21 cellular contexts compared by ENCODE assay signal in genomic region chr2:159114835-159115234, GRCh38.
DNase-seq lines count a peak whose midpoint lies in the region; TF ChIP-seq lines count a peak whose summit lies in the region.
"Had no signal": no experiment of that assay in that cellular context is flagged by ENCODE, and none has a peak within 500 bp of the region (broad histone marks: within the 10 kb centered on the region; RNA-seq: fewer than 3 reads in every experiment).

No MANE protein-coding gene starts in this region.

- no peak overlapping the region for H2AFZ ChIP-seq in mammary epithelial cell (ENCODE audit: low read depth, low read length)
- H2AFZ ChIP-seq: GM23338, PC-9 had no signal

- H3K79me2 ChIP-seq in mammary epithelial cell (ENCODE audit: insufficient read depth, low read length) = peaks cover 75% of the 10 kb centered on the region

- H3K9me3 Mint-ChIP-seq in MCF 10A (ENCODE audit: unreplicated experiment) = no peaks in the 10 kb centered on the region
- peaks cover 23% of the 10 kb centered on the region for H3K9me3 Mint-ChIP-seq in nephron progenitor cell
- H3K9me3 Mint-ChIP-seq in activated naive CD4-positive, alpha-beta T cell treated with anti-CD3 and anti-CD28 coated beads, Interleukin-2, amount 10 ng/mL, durations not matched to agents 7 days and 5 days = no peaks in the 10 kb centered on the region
- H3K9me3 Mint-ChIP-seq: CD4-positive, CD25-positive, alpha-beta regulatory T cell; GM23338; H9 had no signal

- no peaks in the 10 kb centered on the region for H3K9me3 ChIP-seq in mammary epithelial cell (replicated peaks; ENCODE audit: insufficient read depth, low read length)
- H3K9me3 ChIP-seq: BLaER1 had no signal

- H3K27me3 ChIP-seq in mammary epithelial cell (ENCODE audit: insufficient read depth, low read length) = no peaks in the 10 kb centered on the region
- H3K27me3 ChIP-seq: BLaER1 had no signal

- intact Hi-C loops in MCF 10A (cut with micrococcal nuclease) (no loop called here), mammary epithelial cell (cut with micrococcal nuclease) (loop anchor here (10.0 kb wide), 1 partner anchor 360 kb away; no protein-coding TSS in a partner anchor)

- H3K27me3 Mint-ChIP-seq in MCF 10A (ENCODE audit: insufficient read depth, unreplicated experiment) (no peaks in the 10 kb centered on the region), nephron progenitor cell (ENCODE audit: low read depth, poor library complexity) (no peaks in the 10 kb centered on the region)
- H3K27me3 Mint-ChIP-seq in activated naive CD4-positive, alpha-beta T cell treated with anti-CD3 and anti-CD28 coated beads, Interleukin-2, amount 10 ng/mL, durations not matched to agents 7 days and 5 days = peaks cover 5% of the 10 kb centered on the region

- POLR2A ChIA-PET in MCF 10A (lab: Yijun Ruan, JAX) (interaction anchor here (0.6 to 1.3 kb wide), 3 partner anchors 70 to 224 kb away, joined by 3 to 4 read pairs (median 3); no protein-coding TSS in a partner anchor), HEK293T (lab: Yijun Ruan, JAX) (no interaction called here)

- no TSS peak for BruUV-seq in MCF 10A (replicated peaks; lab: Mats Ljungman, UMichigan)
- BruUV-seq in mammary epithelial cell (replicated peaks; lab: Mats Ljungman, UMichigan) = no TSS peak

- dilution Hi-C loops in mammary epithelial cell (cut with HindIII; ENCODE audit: low sequenced_read_pairs) = no loop called here

- 98% methylated on average over 5 of the region's 5 CpGs for WGBS in mammary epithelial cell (ENCODE audit: low coverage, missing lambda C conversion rate)

- TF ChIP-seq CTCF in MCF 10A (IDR thresholded peaks at IDR 0.05; ENCODE audit: unreplicated experiment) = no peak
- TF ChIP-seq CTCF in mammary epithelial cell (conservative IDR thresholded peaks at IDR 0.05 in 1 of 2, IDR thresholded peaks at IDR 0.05 in 1 of 2; ENCODE audit: extremely low read depth in 1 of 2, insufficient read depth in 1 of 2, low read depth in 1 of 2, low read length in 2 of 2) = no peak
- no peak for TF ChIP-seq CTCF in VCaP (conservative IDR thresholded peaks at IDR 0.05)
- no peak for TF ChIP-seq CTCF in nephron progenitor cell (IDR thresholded peaks at IDR 0.05)

- CTCF ChIA-PET in MCF 10A (lab: Yijun Ruan, JAX) = interaction anchor here (0.6 to 9.8 kb wide), 5 partner anchors 10 to 212 kb away, joined by 3 to 196 read pairs (median 4); no protein-coding TSS in a partner anchor
- CTCF ChIA-PET in mammary epithelial cell (lab: Charles Lee; ENCODE audit: low non-redundant PET) = no interaction called here
- CTCF ChIA-PET in HEK293T (lab: Yijun Ruan, JAX) = interaction anchor here (0.6 kb wide), 1 partner anchor 140 kb away, joined by 3 read pairs; no protein-coding TSS in a partner anchor
- CTCF ChIA-PET in activated naive CD4-positive, alpha-beta T cell treated with anti-CD3 and anti-CD28 coated beads, Interleukin-2, amount 10 ng/mL, durations not matched to agents 7 days and 5 days (lab: Charles Lee) = interaction anchor here (1.0 kb wide), 1 partner anchor 212 kb away, joined by 3 read pairs; no protein-coding TSS in a partner anchor

- peaks cover 9% of the 10 kb centered on the region for H3K4me1 Mint-ChIP-seq in MCF 10A (ENCODE audit: insufficient read depth, unreplicated experiment)
- peaks cover 50% of the 10 kb centered on the region for H3K4me1 Mint-ChIP-seq in nephron progenitor cell
- peaks cover 6% of the 10 kb centered on the region for H3K4me1 Mint-ChIP-seq in activated naive CD4-positive, alpha-beta T cell treated with anti-CD3 and anti-CD28 coated beads, Interleukin-2, amount 10 ng/mL, durations not matched to agents 7 days and 5 days
- H3K4me1 Mint-ChIP-seq: CD4-positive, CD25-positive, alpha-beta regulatory T cell; GM23338 had no signal

- no peak for DNase-seq in MCF 10A (ENCODE audit: unreplicated experiment)
- no peak for DNase-seq in mammary epithelial cell
- DNase-seq in nephron progenitor cell = no peak
- no peak for DNase-seq in NOMO-1 (lab: John Stamatoyannopoulos, UW; ENCODE audit: unreplicated experiment in 2 of 2)
- no peak for DNase-seq in HEK293T (ENCODE audit: extremely low spot score)
- no peak for DNase-seq in activated naive CD4-positive, alpha-beta T cell treated with anti-CD3 and anti-CD28 coated beads, Interleukin-2, amount 10 ng/mL, durations not matched to agents 7 days and 5 days
- DNase-seq: CD4-positive, CD25-positive, alpha-beta regulatory T cell; DMS153; H9; NCI-H1105; NCI-H1436 treated with DMSO at 0.1 percent for 48 hours; NCI-H187 treated with DMSO at 0.1 percent for 48 hours; NCI-H2227 treated with DMSO at 0.1 percent for 48 hours; NCI-H510A treated with DMSO at 0.1 percent for 48 hours; NK-92 treated with Interleukin-12 subunit alpha and Interleukin-12 subunit beta, amount 100 ng/mL, for 24 hours; PC-9; SHP77 had no signal

- no peak overlapping the region for H3K4me2 ChIP-seq in mammary epithelial cell (ENCODE audit: insufficient read depth, low read depth, low read length)
- H3K4me2 ChIP-seq: BLaER1, GM23338, PC-9 had no signal

- H3K36me3 Mint-ChIP-seq in MCF 10A (ENCODE audit: insufficient read depth, unreplicated experiment) = peaks cover 24% of the 10 kb centered on the region
- H3K36me3 Mint-ChIP-seq in nephron progenitor cell (ENCODE audit: low read depth) = peaks cover 74% of the 10 kb centered on the region
- H3K36me3 Mint-ChIP-seq in activated naive CD4-positive, alpha-beta T cell treated with anti-CD3 and anti-CD28 coated beads, Interleukin-2, amount 10 ng/mL, durations not matched to agents 7 days and 5 days = no peaks in the 10 kb centered on the region
- H3K36me3 Mint-ChIP-seq: CD4-positive, CD25-positive, alpha-beta regulatory T cell had no signal

- no peak overlapping the region for H3K4me3 ChIP-seq in mammary epithelial cell (replicated peaks in 1 of 3; ENCODE audit: insufficient read depth in 1 of 3, low read depth in 2 of 3, low read length in 3 of 3)
- H3K4me3 ChIP-seq: BLaER1, GM23338, PC-9 had no signal

- H4K20me1 ChIP-seq in mammary epithelial cell (ENCODE audit: insufficient read depth, low read length) = no peaks in the 10 kb centered on the region
- H4K20me1 ChIP-seq: BLaER1 had no signal

- H3K9ac ChIP-seq in mammary epithelial cell (ENCODE audit: insufficient read depth, low read length) = no peak overlapping the region
- H3K9ac ChIP-seq: BLaER1 had no signal

- H3K4me3 Mint-ChIP-seq in MCF 10A (ENCODE audit: unreplicated experiment) (no peak overlapping the region), nephron progenitor cell (no peak overlapping the region)
- no peak overlapping the region for H3K4me3 Mint-ChIP-seq in activated naive CD4-positive, alpha-beta T cell treated with anti-CD3 and anti-CD28 coated beads, Interleukin-2, amount 10 ng/mL, durations not matched to agents 7 days and 5 days
- H3K4me3 Mint-ChIP-seq: CD4-positive, CD25-positive, alpha-beta regulatory T cell; GM23338; H9 had no signal

- H3K4me1 ChIP-seq in mammary epithelial cell (ENCODE audit: insufficient read depth, low read length) = peaks cover 3% of the 10 kb centered on the region

- H3K27ac ChIP-seq in mammary epithelial cell (ENCODE audit: insufficient read depth, low read depth, low read length) = no peak overlapping the region
- peak overlapping the region; percentile 97 for H3K27ac ChIP-seq in VCaP
- H3K27ac ChIP-seq: BLaER1, PC-9, RWPE1 had no signal

- peak overlapping the region; percentile 10 for H3K27ac Mint-ChIP-seq in MCF 10A (ENCODE audit: low read depth, unreplicated experiment)
- peak overlapping the region; percentile 83 for H3K27ac Mint-ChIP-seq in nephron progenitor cell
- H3K27ac Mint-ChIP-seq in activated naive CD4-positive, alpha-beta T cell treated with anti-CD3 and anti-CD28 coated beads, Interleukin-2, amount 10 ng/mL, durations not matched to agents 7 days and 5 days = no peak overlapping the region
- H3K27ac Mint-ChIP-seq: CD4-positive, CD25-positive, alpha-beta regulatory T cell; GM23338; H9 had no signal

- in situ Hi-C loops in mammary epithelial cell (cut with MboI; ENCODE audit: low sequenced_read_pairs in 2 of 2) = loop anchor here in 1 of 2 donors (10.0 kb wide), 1 partner anchor 80 kb away; no protein-coding TSS in a partner anchor

- no peaks in the 10 kb centered on the region for H3K36me3 ChIP-seq in mammary epithelial cell (ENCODE audit: insufficient read depth, low read length)
- H3K36me3 ChIP-seq: BLaER1 had no signal

TF ChIP-seq in HEK293T, 16 proteins besides CTCF, POLR2A, EP300 and RAD21:
- no peak for TF ChIP-seq SUZ12 (IDR thresholded peaks at IDR 0.05)
- no peak for TF ChIP-seq ZNF384 (IDR thresholded peaks at IDR 0.05)
- TF ChIP-seq CTBP1 (IDR thresholded peaks at IDR 0.05; ENCODE audit: borderline replicate concordance) = no peak
- TF ChIP-seq ELF4 (IDR thresholded peaks at IDR 0.05) = no peak
- no peak for TF ChIP-seq L3MBTL2 (conservative IDR thresholded peaks at IDR 0.05)
- no peak for TF ChIP-seq ARNT (IDR thresholded peaks at IDR 0.05)
- TF ChIP-seq, protein P1, sequence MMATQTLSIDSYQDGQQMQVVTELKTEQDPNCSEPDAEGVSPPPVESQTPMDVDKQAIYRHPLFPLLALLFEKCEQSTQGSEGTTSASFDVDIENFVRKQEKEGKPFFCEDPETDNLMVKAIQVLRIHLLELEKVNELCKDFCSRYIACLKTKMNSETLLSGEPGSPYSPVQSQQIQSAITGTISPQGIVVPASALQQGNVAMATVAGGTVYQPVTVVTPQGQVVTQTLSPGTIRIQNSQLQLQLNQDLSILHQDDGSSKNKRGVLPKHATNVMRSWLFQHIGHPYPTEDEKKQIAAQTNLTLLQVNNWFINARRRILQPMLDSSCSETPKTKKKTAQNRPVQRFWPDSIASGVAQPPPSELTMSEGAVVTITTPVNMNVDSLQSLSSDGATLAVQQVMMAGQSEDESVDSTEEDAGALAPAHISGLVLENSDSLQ (IDR thresholded peaks at IDR 0.05) = no peak
- TF ChIP-seq FOXK2 (IDR thresholded peaks at IDR 0.05) = no peak
- no peak for TF ChIP-seq BHLHE40 (IDR thresholded peaks at IDR 0.05; ENCODE audit: borderline replicate concordance)
- no peak for TF ChIP-seq FOXM1 (IDR thresholded peaks at IDR 0.05; ENCODE audit: borderline replicate concordance)
- no peak for TF ChIP-seq SP1 (IDR thresholded peaks at IDR 0.05)
- TF ChIP-seq NFRKB (IDR thresholded peaks at IDR 0.05) = no peak
- no peak for TF ChIP-seq FOXA1 (IDR thresholded peaks at IDR 0.05)
- no peak for TF ChIP-seq HDGF (IDR thresholded peaks at IDR 0.05; ENCODE audit: borderline replicate concordance)
- no peak for TF ChIP-seq LEF1 (IDR thresholded peaks at IDR 0.05; ENCODE audit: borderline replicate concordance)
- TF ChIP-seq TARDBP (IDR thresholded peaks at IDR 0.05) = no peak
TF ChIP-seq in HEK293T: peak in this region for 0.
